In the genomic region with DNA sequence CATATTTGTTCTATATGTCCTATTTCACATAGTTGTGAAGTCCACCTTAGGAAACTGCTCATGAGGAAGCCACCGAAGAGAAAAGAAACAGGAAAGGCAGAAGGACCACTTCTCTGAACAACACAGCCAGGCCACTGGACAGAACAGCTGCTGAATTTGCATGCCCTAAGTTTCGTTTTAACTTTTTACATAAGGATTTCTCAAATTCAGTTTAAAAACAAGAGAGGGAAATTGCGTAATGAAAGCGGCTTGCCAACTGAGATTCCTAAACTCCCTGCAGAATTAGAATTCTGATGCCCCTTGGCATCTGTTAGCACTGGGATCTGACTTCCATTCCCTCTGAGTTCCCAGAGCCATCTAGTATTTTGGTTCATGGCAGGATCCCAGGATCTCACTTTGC, we compare ENCODE assay signal across 2 cellular contexts.
TF ChIP-seq lines count a peak whose summit lies in the region.

No MANE protein-coding gene starts in this region.

TF ChIP-seq in liver, 16 proteins besides CTCF, POLR2A, EP300 and RAD21:
- TF ChIP-seq EGR1 (IDR thresholded peaks at IDR 0.05; ENCODE audit: low read depth in 2 of 2) = no peak
- TF ChIP-seq JUND (IDR thresholded peaks at IDR 0.05) = no peak
- TF ChIP-seq NR2F2 (IDR thresholded peaks at IDR 0.05) = peak; percentile 71

TF ChIP-seq in HepG2, 621 proteins besides CTCF, POLR2A, EP300 and RAD21:
- TF ChIP-seq HMG20A (CRISPR knock-in tag; IDR thresholded peaks at IDR 0.05; ENCODE audit: borderline replicate concordance) (no peak), ZNF790 (CRISPR knock-in tag; IDR thresholded peaks at IDR 0.05; ENCODE audit: borderline replicate concordance) (no peak), ZNF160 (CRISPR knock-in tag; IDR thresholded peaks at IDR 0.05) (no peak), PRPF4 (IDR thresholded peaks at IDR 0.05; ENCODE audit: low read depth, low read length, poor library complexity, severe bottlenecking) (no peak), ZNF34 (CRISPR knock-in tag; IDR thresholded peaks at IDR 0.05; ENCODE audit: borderline replicate concordance) (no peak), PITX1 (CRISPR knock-in tag; IDR thresholded peaks at IDR 0.05) (no peak)
